7 cellular contexts compared by ENCODE assay signal in the genomic region with DNA sequence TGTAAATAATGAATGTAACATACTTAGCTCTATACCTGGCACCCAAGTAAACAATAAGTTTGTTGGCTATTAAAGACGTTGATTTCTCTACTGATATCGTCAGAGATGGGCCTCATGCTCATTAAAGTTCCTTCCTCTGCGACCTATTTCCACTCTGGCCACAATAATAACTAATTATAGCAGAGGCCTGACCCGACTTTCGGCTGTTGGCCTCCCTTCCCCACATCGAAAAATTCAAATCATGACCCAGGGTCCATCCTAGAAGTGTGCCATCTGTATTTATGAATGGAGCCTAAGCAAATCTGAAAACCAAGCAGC. TPM values are rescaled to one million over a fixed set of nuclear protein-coding genes. Genes with fewer than 3 reads are reported as not detected.
A peak's percentile ranks its signal among the peaks of the same experiment; 100 is the strongest.
DNase-seq lines count a peak whose midpoint lies in the region; ATAC-seq and TF ChIP-seq lines count a peak whose summit lies in the region.

No MANE protein-coding gene starts in this region.

- peak overlapping the region; percentile 78 for H3K27ac Mint-ChIP-seq in activated T-helper 2 cell treated with anti-CD3 and anti-CD28 coated beads, Interferon-gamma antibody, Interleukin-2, Interleukin-4, amounts not matched to agents 10 μg/mL and 5 μg/mL and 100 μg/mL, durations not matched to agents 14 hours and 24 hours and 36 hours

- H3K4me1 ChIP-seq in iPS-18a (ENCODE audit: control insufficient read depth, low read depth, low read length) (peaks cover 5% of the 10 kb centered on the region), stomach (peaks cover 3 to 26% (median 25%) of the 10 kb centered on the region in 4 donors)

- TF ChIP-seq CTCF in stomach (IDR thresholded peaks at IDR 0.05): no peak

- H3K27me3 Mint-ChIP-seq in activated T-helper 2 cell treated with anti-CD3 and anti-CD28 coated beads, Interferon-gamma antibody, Interleukin-2, Interleukin-4, amounts not matched to agents 10 μg/mL and 5 μg/mL and 100 μg/mL, durations not matched to agents 14 hours and 24 hours and 36 hours (ENCODE audit: low read depth): no peaks in the 10 kb centered on the region

- H3K4me1 Mint-ChIP-seq in activated T-helper 2 cell treated with anti-CD3 and anti-CD28 coated beads, Interferon-gamma antibody, Interleukin-2, Interleukin-4, amounts not matched to agents 10 μg/mL and 5 μg/mL and 100 μg/mL, durations not matched to agents 14 hours and 24 hours and 36 hours (ENCODE audit: low read depth): peaks cover 11% of the 10 kb centered on the region

- TF ChIP-seq POLR2A in stomach (IDR thresholded peaks at IDR 0.05): no peak

- TF ChIP-seq EP300 in stomach (IDR thresholded peaks at IDR 0.05): no peak

- H3K36me3 Mint-ChIP-seq in activated T-helper 2 cell treated with anti-CD3 and anti-CD28 coated beads, Interferon-gamma antibody, Interleukin-2, Interleukin-4, amounts not matched to agents 10 μg/mL and 5 μg/mL and 100 μg/mL, durations not matched to agents 14 hours and 24 hours and 36 hours (ENCODE audit: low read depth): peaks cover 4% of the 10 kb centered on the region

- H3K4me3 ChIP-seq in iPS-18a (ENCODE audit: low read length): peak overlapping the region; percentile 80
- peak overlapping the region; percentile 87 to 98 (median 92) for H3K4me3 ChIP-seq in stomach

- H3K36me3 ChIP-seq in iPS-18a (ENCODE audit: control insufficient read depth, low read depth, low read length) (no peaks in the 10 kb centered on the region), stomach (peaks cover 0 to 5% (median 0%) of the 10 kb centered on the region in 4 donors)

- no peaks in the 10 kb centered on the region for H3K9me3 ChIP-seq in iPS-18a (ENCODE audit: control insufficient read depth, low read depth, low read length)
- no peaks in the 10 kb centered on the region for H3K9me3 ChIP-seq in stomach

- H3K27me3 ChIP-seq in iPS-18a (ENCODE audit: control insufficient read depth, insufficient read depth, low read length) (no peaks in the 10 kb centered on the region), stomach (no peaks in the 10 kb centered on the region)

- peak overlapping the region; percentile 96 for H3K4me3 Mint-ChIP-seq in activated T-helper 2 cell treated with anti-CD3 and anti-CD28 coated beads, Interferon-gamma antibody, Interleukin-2, Interleukin-4, amounts not matched to agents 10 μg/mL and 5 μg/mL and 100 μg/mL, durations not matched to agents 14 hours and 24 hours and 36 hours (ENCODE audit: low read depth)

- intact Hi-C loops in activated T-helper 2 cell treated with anti-CD3 and anti-CD28 coated beads, Interferon-gamma antibody, Interleukin-2, Interleukin-4, amounts not matched to agents 10 μg/mL and 5 μg/mL and 100 μg/mL, durations not matched to agents 14 hours and 24 hours and 36 hours (cut with micrococcal nuclease): loop anchor here (2.0 to 5.0 kb wide), 2 partner anchors 321 to 490 kb away; a partner anchor contains a TSS
- intact Hi-C loops in stomach (cut with DNase I; ENCODE audit: low total_unique reads): no loop called here

- DNase-seq in activated T-helper 2 cell treated with anti-CD3 and anti-CD28 coated beads, Interferon-gamma antibody, Interleukin-2, Interleukin-4, amounts not matched to agents 10 μg/mL and 5 μg/mL and 100 μg/mL, durations not matched to agents 14 hours and 24 hours and 36 hours (ENCODE audit: low spot score): no peak
- DNase-seq in stomach: no peak
- no peak for DNase-seq in NCI-H2081 treated with DMSO at 0.1 percent for 48 hours (lab: John Stamatoyannopoulos, UW)
- no peak for DNase-seq in activated effector memory CD4-positive, alpha-beta T cell treated with Interleukin-2 at 50 U/mL for 16 hours
- no peak for DNase-seq in COR-L47 (lab: John Stamatoyannopoulos, UW)

- H3K9ac ChIP-seq in iPS-18a (ENCODE audit: low read length): peak overlapping the region; percentile 16

- H3K27ac ChIP-seq in iPS-18a (ENCODE audit: low read length) (no peak overlapping the region), stomach (peak overlapping the region; percentile 80 to 94 (median 89))

- peak; percentile 1 for ATAC-seq in HG03139 (IDR thresholded peaks at IDR 0.05; ENCODE audit: unreplicated experiment)

- 7 to 13% (median 9%) methylated on average over 6 of the region's 6 CpGs for WGBS in stomach, 5 donors

- no peaks in the 10 kb centered on the region for H3K9me3 Mint-ChIP-seq in activated T-helper 2 cell treated with anti-CD3 and anti-CD28 coated beads, Interferon-gamma antibody, Interleukin-2, Interleukin-4, amounts not matched to agents 10 μg/mL and 5 μg/mL and 100 μg/mL, durations not matched to agents 14 hours and 24 hours and 36 hours

RNA-seq across cellular contexts. Expression of a gene that starts 0.3 kb away (rescaled TPM):
- 6.8 and 7.3 TPM in 2 replicates for total RNA-seq in activated T-helper 2 cell treated with anti-CD3 and anti-CD28 coated beads, Interferon-gamma antibody, Interleukin-2, Interleukin-4, amounts not matched to agents 10 μg/mL and 5 μg/mL and 100 μg/mL, durations not matched to agents 14 hours and 24 hours and 36 hours
- 10 to 100 TPM; 10.3 to 41.4 (median 12.9) TPM for total RNA-seq in stomach
- polyA plus RNA-seq in stomach: 1 to 10 TPM; 3.2 to 5.7 (median 3.4) TPM

RNA-seq across cellular contexts. Expression of a gene that starts 31.2 kb away (rescaled TPM):
- total RNA-seq in activated T-helper 2 cell treated with anti-CD3 and anti-CD28 coated beads, Interferon-gamma antibody, Interleukin-2, Interleukin-4, amounts not matched to agents 10 μg/mL and 5 μg/mL and 100 μg/mL, durations not matched to agents 14 hours and 24 hours and 36 hours: not detected in 2 replicates
- under 1 TPM in 2 of 5 donors, not detected in 3; 0.37 to 0.89 TPM for total RNA-seq in stomach
- 1 to 10 TPM in 1 of 3 donors, under 1 TPM in 2; 0.08 to 2.0 (median 0.19) TPM for polyA plus RNA-seq in stomach

RNA-seq across cellular contexts. Expression of a gene that starts 41.2 kb away (rescaled TPM):
- total RNA-seq in activated T-helper 2 cell treated with anti-CD3 and anti-CD28 coated beads, Interferon-gamma antibody, Interleukin-2, Interleukin-4, amounts not matched to agents 10 μg/mL and 5 μg/mL and 100 μg/mL, durations not matched to agents 14 hours and 24 hours and 36 hours: 33.4 and 34.9 TPM in 2 replicates
- 10 to 100 TPM in 4 of 5 donors, not detected in 1; 12.3 to 28.1 (median 22.0) TPM for total RNA-seq in stomach
- 10 to 100 TPM; 17.0 to 33.3 (median 22.3) TPM for polyA plus RNA-seq in stomach

RNA-seq across cellular contexts. Expression of a gene that starts 45.3 kb away (rescaled TPM):
- 82.5 and 86.2 TPM in 2 replicates for total RNA-seq in activated T-helper 2 cell treated with anti-CD3 and anti-CD28 coated beads, Interferon-gamma antibody, Interleukin-2, Interleukin-4, amounts not matched to agents 10 μg/mL and 5 μg/mL and 100 μg/mL, durations not matched to agents 14 hours and 24 hours and 36 hours
- 10 to 100 TPM; 13.8 to 27.2 (median 16.9) TPM for total RNA-seq in stomach
- 10 to 100 TPM; 18.4 to 20.6 (median 18.8) TPM for polyA plus RNA-seq in stomach
